ENCODE assay signal across 23 cellular contexts in genomic region chr2:42942990-42943493, GRCh38.
"Had no signal": no experiment of that assay in that cellular context is flagged by ENCODE, and none has a peak within 500 bp of the region (broad histone marks: within the 10 kb centered on the region; RNA-seq: fewer than 3 reads in every experiment).

No MANE protein-coding gene starts in this region.

- H3K27ac ChIP-seq: body of pancreas had no signal

- H3K27ac Mint-ChIP-seq: activated B cell treated with CpG ODN at 0.5 μM for 24 hours; activated CD4-positive, alpha-beta T cell treated with anti-CD3 and anti-CD28 coated beads, Interleukin-2, amount 10 ng/mL, durations not matched to agents 24 days and 14 days; activated CD8-positive, alpha-beta memory T cell treated with anti-CD3 and anti-CD28 coated beads, Interleukin-2, amount 10 ng/mL, durations not matched to agents 7 days and 5 days; activated naive CD4-positive, alpha-beta T cell treated with anti-CD3 and anti-CD28 coated beads, Interleukin-2, amount 50 U/mL, for 72 hours; activated naive CD8-positive, alpha-beta T cell treated with anti-CD3 and anti-CD28 coated beads, Interleukin-2, amount 50 U/mL, for 24 hours; T-helper 17 cell had no signal

- H3K27me3 ChIP-seq: ascending aorta, body of pancreas, MG63 had no signal

- H3K36me3 ChIP-seq: ascending aorta, MG63 had no signal

- H3K4me3 Mint-ChIP-seq: activated B cell treated with CpG ODN at 0.5 μM for 24 hours; activated CD4-positive, alpha-beta T cell treated with anti-CD3 and anti-CD28 coated beads, Interleukin-2, amount 10 ng/mL, durations not matched to agents 24 days and 14 days; activated CD8-positive, alpha-beta memory T cell treated with anti-CD3 and anti-CD28 coated beads, Interleukin-2, amount 10 ng/mL, durations not matched to agents 7 days and 5 days; activated naive CD8-positive, alpha-beta T cell treated with anti-CD3 and anti-CD28 coated beads, Interleukin-2, amount 50 U/mL, for 24 hours; activated T-cell treated with anti-CD3 and anti-CD28 coated beads, Interleukin-2, amount 50 U/mL, for 4 hours; T-helper 17 cell had no signal

- ATAC-seq: activated CD8-positive, alpha-beta memory T cell treated with anti-CD3 and anti-CD28 coated beads, Interleukin-2, amount 10 ng/mL, durations not matched to agents 7 days and 5 days; activated naive CD4-positive, alpha-beta T cell treated with anti-CD3 and anti-CD28 coated beads, Interleukin-2, amount 50 U/mL, for 72 hours; activated naive CD8-positive, alpha-beta T cell treated with anti-CD3 and anti-CD28 coated beads, Interleukin-2, amount 50 U/mL, for 24 hours; activated T-cell treated with anti-CD3 and anti-CD28 coated beads, Interleukin-2, amount 50 U/mL, for 4 hours; body of pancreas; PC-3; T-helper 17 cell had no signal

- DNase-seq: activated B cell treated with CpG ODN at 0.5 μM for 24 hours; activated CD4-positive, alpha-beta T cell treated with anti-CD3 and anti-CD28 coated beads for 1 hour; activated CD4-positive, alpha-beta T cell treated with anti-CD3 and anti-CD28 coated beads, Interleukin-2, amount 10 ng/mL, durations not matched to agents 24 days and 14 days; activated CD4-positive, alpha-beta T cell treated with anti-CD3 and anti-CD28 coated beads, Interleukin-2, amount 50 U/mL, for 48 hours; activated CD8-positive, alpha-beta memory T cell treated with anti-CD3 and anti-CD28 coated beads, Interleukin-2, amount 10 ng/mL, durations not matched to agents 7 days and 5 days; activated effector memory CD4-positive, alpha-beta T cell treated with anti-CD3 and anti-CD28 coated beads, Interleukin-2, amount 50 U/mL, for 16 hours; activated naive CD4-positive, alpha-beta T cell treated with Interleukin-2 at 50 U/mL for 16 hours; activated naive CD8-positive, alpha-beta T cell treated with anti-CD3 and anti-CD28 coated beads, Interleukin-2, amount 50 U/mL, for 24 hours; activated T-cell treated with anti-CD3 and anti-CD28 coated beads, Interleukin-2, amount 50 U/mL, for 4 hours; amniotic stem cell; body of pancreas; MG63; NCI-H1105; NCI-H1436; NCI-H1694 treated with DMSO at 0.1 percent for 48 hours; NCI-H2081; NCI-H524; PC-3; SIG-M5; T-helper 17 cell; T-helper 9 cell had no signal

- H3K27me3 Mint-ChIP-seq: activated B cell treated with CpG ODN at 0.5 μM for 24 hours; activated naive CD8-positive, alpha-beta T cell treated with anti-CD3 and anti-CD28 coated beads, Interleukin-2, amount 50 U/mL, for 24 hours had no signal

- H3K36me3 Mint-ChIP-seq: activated CD8-positive, alpha-beta memory T cell treated with anti-CD3 and anti-CD28 coated beads, Interleukin-2, amount 10 ng/mL, durations not matched to agents 7 days and 5 days; activated naive CD4-positive, alpha-beta T cell treated with anti-CD3 and anti-CD28 coated beads, Interleukin-2, amount 50 U/mL, for 72 hours had no signal

- H3K9me3 ChIP-seq: ascending aorta, body of pancreas, MG63 had no signal

- H3K4me3 ChIP-seq: ascending aorta, body of pancreas, MG63 had no signal

- H3K9me3 Mint-ChIP-seq: activated B cell treated with CpG ODN at 0.5 μM for 24 hours; activated CD4-positive, alpha-beta T cell treated with anti-CD3 and anti-CD28 coated beads, Interleukin-2, amount 10 ng/mL, durations not matched to agents 24 days and 14 days; activated naive CD4-positive, alpha-beta T cell treated with anti-CD3 and anti-CD28 coated beads, Interleukin-2, amount 50 U/mL, for 72 hours; activated naive CD8-positive, alpha-beta T cell treated with anti-CD3 and anti-CD28 coated beads, Interleukin-2, amount 50 U/mL, for 24 hours; activated T-cell treated with anti-CD3 and anti-CD28 coated beads, Interleukin-2, amount 50 U/mL, for 4 hours had no signal
